In genomic region chr1:172496127-172496526, GRCh38 we compare ENCODE assay signal across 7 cellular contexts. TPM values are rescaled to one million over a fixed set of nuclear protein-coding genes. Genes with fewer than 3 reads are reported as not detected.
A peak's percentile ranks its signal among the peaks of the same experiment; 100 is the strongest.
DNase-seq lines count a peak whose midpoint lies in the region; TF ChIP-seq lines count a peak whose summit lies in the region.
"Not testable (repeated sequence)": the region's sequence is repeated elsewhere in the genome, so short reads cannot be mapped to it uniquely, and the experiment has no call there.

No MANE protein-coding gene starts in this region.

- not testable (repeated sequence) for DNase-seq in Caco-2; SK-N-MC (ENCODE audit: low read depth, low spot score); breast epithelium (ENCODE audit: low spot score in 2 of 2); hepatocyte (ENCODE audit: low spot score); mesothelial cell of epicardium (ENCODE audit: low spot score in 2 of 2, unreplicated experiment in 2 of 2); neural progenitor cell (ENCODE audit: low spot score); progenitor cell of endocrine pancreas (ENCODE audit: low spot score, unreplicated experiment)

- H3K4me3 Mint-ChIP-seq in Caco-2 (ENCODE audit: unreplicated experiment); mesothelial cell of epicardium; neural progenitor cell; progenitor cell of endocrine pancreas (ENCODE audit: low read depth): not testable (repeated sequence)

- not testable (repeated sequence) for H3K4me3 ChIP-seq in Caco-2 (ENCODE audit: low read depth, low read length); SK-N-MC; breast epithelium; hepatocyte; neural progenitor cell

- POLR2A ChIA-PET in Caco-2 (lab: Charles Lee) = interaction anchor here (1.6 kb wide), 1 partner anchor 36 kb away, joined by 3 read pairs; no protein-coding TSS in a partner anchor

- not testable (repeated sequence) for H3K79me2 ChIP-seq in hepatocyte; neural progenitor cell (ENCODE audit: low read depth)

- not testable (repeated sequence) for H3K4me2 ChIP-seq in hepatocyte, neural progenitor cell

- H2AFZ ChIP-seq in hepatocyte; neural progenitor cell (replicated peaks): not testable (repeated sequence)

- peaks cover 44% of the 10 kb centered on the region for H3K4me1 ChIP-seq in Caco-2
- not testable (repeated sequence) for H3K4me1 ChIP-seq in breast epithelium
- peaks cover 40% of the 10 kb centered on the region for H3K4me1 ChIP-seq in hepatocyte (ENCODE audit: insufficient read depth)
- H3K4me1 ChIP-seq in neural progenitor cell = peaks cover 24% of the 10 kb centered on the region

- not testable (repeated sequence) for H3K9me2 ChIP-seq in hepatocyte (replicated peaks; ENCODE audit: insufficient read depth)

- H3K27me3 Mint-ChIP-seq in Caco-2 (ENCODE audit: insufficient read depth, unreplicated experiment); mesothelial cell of epicardium (ENCODE audit: low read depth); neural progenitor cell (ENCODE audit: insufficient read depth, low read depth); progenitor cell of endocrine pancreas: not testable (repeated sequence)

- H3K27ac ChIP-seq in SK-N-MC (peak overlapping the region; percentile 93), breast epithelium (peak overlapping the region; percentile 64 to 80), hepatocyte (peak overlapping the region; percentile 92)
- H3K27ac ChIP-seq in neural progenitor cell = not testable (repeated sequence)

- not testable (repeated sequence) for TF ChIP-seq POLR2A in breast epithelium (IDR thresholded peaks at IDR 0.05)

- H3K4me1 Mint-ChIP-seq in Caco-2 (ENCODE audit: low read depth, unreplicated experiment) (peaks cover 22% of the 10 kb centered on the region), mesothelial cell of epicardium (peaks cover 71% of the 10 kb centered on the region), neural progenitor cell (peaks cover 39% of the 10 kb centered on the region), progenitor cell of endocrine pancreas (ENCODE audit: low read depth) (peaks cover 31% of the 10 kb centered on the region)

- not testable (repeated sequence) for H3K36me3 Mint-ChIP-seq in Caco-2 (ENCODE audit: insufficient read depth, unreplicated experiment); mesothelial cell of epicardium; neural progenitor cell; progenitor cell of endocrine pancreas (ENCODE audit: insufficient read depth)

- H3K9ac ChIP-seq in SK-N-MC (ENCODE audit: insufficient read length); neural progenitor cell: not testable (repeated sequence)

- not testable (repeated sequence) for H4K20me1 ChIP-seq in hepatocyte (ENCODE audit: insufficient read depth, poor library complexity, severe bottlenecking); neural progenitor cell (ENCODE audit: low read depth)

- not testable (repeated sequence) for H3K27me3 ChIP-seq in Caco-2 (replicated peaks; ENCODE audit: control insufficient read depth, insufficient read depth, low read length); breast epithelium; hepatocyte; neural progenitor cell

- H3F3A ChIP-seq in neural progenitor cell (ENCODE audit: low read depth) = peaks cover 13% of the 10 kb centered on the region

- H3K9me3 ChIP-seq in Caco-2; SK-N-MC (ENCODE audit: low read depth, low read length); breast epithelium; hepatocyte (ENCODE audit: low read depth); neural progenitor cell (ENCODE audit: low read depth): not testable (repeated sequence)

- not testable (repeated sequence) for BruUV-seq in Caco-2 (replicated peaks; lab: Mats Ljungman, UMichigan)

- intact Hi-C loops in Caco-2 (cut with micrococcal nuclease; ENCODE audit: unreplicated experiment); breast epithelium (cut with DNase I; ENCODE audit: low total_unique reads): not testable (repeated sequence)

- not testable (repeated sequence) for H3K36me3 ChIP-seq in Caco-2 (ENCODE audit: control insufficient read depth, insufficient read depth, low read length); SK-N-MC (ENCODE audit: insufficient read depth, low read length); breast epithelium; hepatocyte (replicated peaks; ENCODE audit: insufficient read depth, low read depth); neural progenitor cell

- TF ChIP-seq CTCF in Caco-2 (IDR thresholded peaks at IDR 0.05; ENCODE audit: insufficient read depth in 1 of 2, low read depth in 1 of 2, low read length in 1 of 2, severe bottlenecking in 1 of 2, unreplicated experiment in 1 of 2); breast epithelium (IDR thresholded peaks at IDR 0.05); hepatocyte (IDR thresholded peaks at IDR 0.05; ENCODE audit: poor library complexity); mesothelial cell of epicardium (IDR thresholded peaks at IDR 0.05; ENCODE audit: unreplicated experiment); neural progenitor cell (IDR thresholded peaks at IDR 0.05); progenitor cell of endocrine pancreas (IDR thresholded peaks at IDR 0.05; ENCODE audit: unreplicated experiment): not testable (repeated sequence)

- CTCF ChIA-PET in Caco-2 (lab: Charles Lee) = not testable (repeated sequence)

- H3K27ac Mint-ChIP-seq in Caco-2 (ENCODE audit: unreplicated experiment) = peak overlapping the region; percentile 19
- peak overlapping the region; percentile 95 for H3K27ac Mint-ChIP-seq in mesothelial cell of epicardium
- H3K27ac Mint-ChIP-seq in neural progenitor cell = peak overlapping the region; percentile 93
- H3K27ac Mint-ChIP-seq in progenitor cell of endocrine pancreas = peak overlapping the region; percentile 38

- WGBS in hepatocyte (ENCODE audit: low lambda C conversion rate, missing lambda C conversion rate) = 39% methylated on average over 5 of the region's 5 CpGs

- not testable (repeated sequence) for H3K9me3 Mint-ChIP-seq in Caco-2 (ENCODE audit: unreplicated experiment); mesothelial cell of epicardium; neural progenitor cell; progenitor cell of endocrine pancreas (ENCODE audit: low read depth)

RNA-seq across cellular contexts. Expression of gene SUCO, which starts 36.8 kb away (rescaled TPM):
- 48.4 and 50.3 TPM in 2 replicates for total RNA-seq in Caco-2 (2022)
- total RNA-seq in breast epithelium = 10 to 100 TPM; 29.6 to 70.8 (median 43.9) TPM
- 97.0 and 113 TPM in 2 replicates for total RNA-seq in hepatocyte
- 39.1 and 43.3 TPM in 2 replicates for polyA plus RNA-seq in hepatocyte
- 119 to 122 TPM (median 120 TPM) in 3 replicates for total RNA-seq in mesothelial cell of epicardium
- total RNA-seq in neural progenitor cell (ENCODE audit: low replicate concordance) = 73.5 and 109 TPM in 2 replicates
- 57.1 and 58.0 TPM in 2 replicates for total RNA-seq in progenitor cell of endocrine pancreas

RNA-seq across cellular contexts. Expression of gene PIGC, which starts 52.3 kb away (rescaled TPM):
- total RNA-seq in Caco-2 (2022) = 23.7 and 26.1 TPM in 2 replicates
- total RNA-seq in breast epithelium = 10 to 100 TPM; 20.3 to 39.2 (median 29.3) TPM
- 38.6 and 42.0 TPM in 2 replicates for total RNA-seq in hepatocyte
- 43.3 and 47.0 TPM in 2 replicates for polyA plus RNA-seq in hepatocyte
- total RNA-seq in mesothelial cell of epicardium = 31.9 to 33.9 TPM (median 33.3 TPM) in 3 replicates
- total RNA-seq in neural progenitor cell (ENCODE audit: low replicate concordance) = 35.4 and 39.4 TPM in 2 replicates
- 28.6 and 30.3 TPM in 2 replicates for total RNA-seq in progenitor cell of endocrine pancreas

Comparison
In these comparisons a context has a peak if more than half of its experiments do, and no peak if none do; other contexts are left out.
1. H3K27ac Mint-ChIP-seq: peak in every context shown above with its lines; median percentile 95 in mesothelial cell of epicardium; 93 in neural progenitor cell; 38 in progenitor cell of endocrine pancreas; 19 in Caco-2.